Comparison of ENCODE assay signal across 8 cellular contexts in genomic region chr2:62287895-62288589, GRCh38.
DNase-seq lines count a peak whose midpoint lies in the region; ATAC-seq and TF ChIP-seq lines count a peak whose summit lies in the region.

No MANE protein-coding gene starts in this region.

- H3K79me2 ChIP-seq in trophoblast cell (ENCODE audit: control insufficient read depth, insufficient read depth, low read length, poor library complexity): no peaks in the 10 kb centered on the region

- WGBS in trophoblast cell (ENCODE audit: extremely low coverage, insufficient coverage, insufficient read length): no CpG with 5 or more reads among the region's 1 CpG

- no peak overlapping the region for H2BK120ac ChIP-seq in trophoblast cell (ENCODE audit: insufficient read depth, low read length, poor library complexity)

- TF ChIP-seq CTCF in HEK293 (tag by site-specific recombination; IDR thresholded peaks at IDR 0.05): no peak
- no peak for TF ChIP-seq CTCF in colonic mucosa (IDR thresholded peaks at IDR 0.05)

- no peak overlapping the region for H2AK5ac ChIP-seq in trophoblast cell (ENCODE audit: low read length)

- no peaks in the 10 kb centered on the region for H3K27me3 ChIP-seq in colonic mucosa
- H3K27me3 ChIP-seq in trophoblast cell (ENCODE audit: insufficient read depth, low read length): no peaks in the 10 kb centered on the region

- no peak overlapping the region for H3K4me3 ChIP-seq in HEK293 (ENCODE audit: low read depth, low read length)
- no peak overlapping the region for H3K4me3 ChIP-seq in colonic mucosa
- H3K4me3 ChIP-seq in trophoblast cell (ENCODE audit: low read depth, low read length): no peak overlapping the region

- no peak overlapping the region for H3K4me2 ChIP-seq in trophoblast cell (ENCODE audit: low read length)

- no peak overlapping the region for H4K8ac ChIP-seq in trophoblast cell (ENCODE audit: low read depth, low read length)

- H3K9me3 ChIP-seq in HEK293 (ENCODE audit: control insufficient read depth, insufficient read depth, low read depth, low read length) (no peaks in the 10 kb centered on the region), colonic mucosa (no peaks in the 10 kb centered on the region), trophoblast cell (ENCODE audit: insufficient read depth, low read depth, low read length) (peaks cover 2% of the 10 kb centered on the region)

- peak; percentile 90 for DNase-seq in Daoy (ENCODE audit: low read depth)
- peak; percentile 85 for DNase-seq in NCI-H1092 (lab: John Stamatoyannopoulos, UW)
- DNase-seq in SW480 (ENCODE audit: low spot score): peak; percentile 96
- peak; percentile 70 for DNase-seq in colonic mucosa
- DNase-seq in trophoblast cell: peak; percentile 29 to 31
- DNase-seq in dedifferentiated amniotic fluid mesenchymal stem cell (ENCODE audit: extremely low spot score): no peak

- H3K18ac ChIP-seq in trophoblast cell (ENCODE audit: low read length): no peak overlapping the region

- intact Hi-C loops in colonic mucosa (cut with DNase I): no loop called here

- H3K4ac ChIP-seq in trophoblast cell (ENCODE audit: low read depth, low read length): no peak overlapping the region

- H3K27ac ChIP-seq in HEK293 (ENCODE audit: extremely low read depth, low read depth, low read length) (no peak overlapping the region), colonic mucosa (no peak overlapping the region), trophoblast cell (ENCODE audit: low read depth, low read length) (no peak overlapping the region)

- H2BK12ac ChIP-seq in trophoblast cell (ENCODE audit: low read length): no peak overlapping the region

- no peaks in the 10 kb centered on the region for H3K36me3 ChIP-seq in HEK293 (ENCODE audit: control insufficient read depth in 2 of 2, insufficient read depth in 1 of 2, low read length in 2 of 2)
- no peaks in the 10 kb centered on the region for H3K36me3 ChIP-seq in colonic mucosa
- H3K36me3 ChIP-seq in trophoblast cell (ENCODE audit: control insufficient read depth in 1 of 2, insufficient read depth in 2 of 2, low read length in 2 of 2): no peaks in the 10 kb centered on the region

- H3K23ac ChIP-seq in trophoblast cell (ENCODE audit: low read length): no peak overlapping the region

- H4K91ac ChIP-seq in trophoblast cell (ENCODE audit: low read depth, low read length): no peak overlapping the region

- no peak for ATAC-seq in HG02852 (IDR thresholded peaks at IDR 0.05; ENCODE audit: unreplicated experiment)

- H3K14ac ChIP-seq in trophoblast cell (ENCODE audit: low read length): no peak overlapping the region

- no peak overlapping the region for H2AFZ ChIP-seq in trophoblast cell (ENCODE audit: insufficient read depth, low read length, poor library complexity)

- H2BK5ac ChIP-seq in trophoblast cell (ENCODE audit: low read depth, low read length, poor library complexity): no peak overlapping the region

- no peaks in the 10 kb centered on the region for H3K79me1 ChIP-seq in trophoblast cell (ENCODE audit: low read length)

- H3K9ac ChIP-seq in colonic mucosa (ENCODE audit: low read depth in 2 of 2, low read length in 2 of 2) (no peak overlapping the region), trophoblast cell (ENCODE audit: low read length) (no peak overlapping the region)

- peaks cover 7% of the 10 kb centered on the region for H3K4me1 ChIP-seq in HEK293 (ENCODE audit: control insufficient read depth, insufficient read depth, low read length)
- H3K4me1 ChIP-seq in colonic mucosa: peaks cover 2% of the 10 kb centered on the region
- H3K4me1 ChIP-seq in trophoblast cell (ENCODE audit: control insufficient read depth in 1 of 2, insufficient read depth in 2 of 2, low read length in 2 of 2): peaks cover 0 to 2% of the 10 kb centered on the region in 2 experiments

- H4K12ac ChIP-seq in trophoblast cell (ENCODE audit: low read depth, low read length): no peak overlapping the region

- CTCF ChIA-PET in HEK293 (lab: Yijun Ruan, JAX): interaction anchor here (0.7 to 1.2 kb wide), 7 partner anchors 8 to 300 kb away, joined by 3 to 5 read pairs (median 3); no protein-coding TSS in a partner anchor

- POLR2A ChIA-PET in HEK293 (lab: Yijun Ruan, JAX): no interaction called here

TF ChIP-seq in HEK293, 187 proteins besides CTCF, POLR2A, EP300 and RAD21 (continues in another document):
- TF ChIP-seq ZFP69B (tag by site-specific recombination; IDR thresholded peaks at IDR 0.05) (peak; percentile 41; the same call in 1 of the 2 replicates), ZBTB11 (tag by site-specific recombination; conservative IDR thresholded peaks at IDR 0.05; ENCODE audit: low read depth) (no peak), ZNF791 (tag by site-specific recombination; IDR thresholded peaks at IDR 0.05) (no peak), ZBTB21 (tag by site-specific recombination; IDR thresholded peaks at IDR 0.05) (no peak), IKZF3 (tag by site-specific recombination; IDR thresholded peaks at IDR 0.05) (0 out of 2 replicates have a peak, but pooled peaks have one; percentile 25), ZNF600 (tag by site-specific recombination; IDR thresholded peaks at IDR 0.05) (0 out of 2 replicates have a peak, but pooled peaks have one; percentile 25), KLF7 (tag by site-specific recombination; IDR thresholded peaks at IDR 0.05; ENCODE audit: borderline replicate concordance) (no peak), ZNF830 (tag by site-specific recombination; IDR thresholded peaks at IDR 0.05; ENCODE audit: low read depth) (no peak), ZNF112 (tag by site-specific recombination; IDR thresholded peaks at IDR 0.05) (0 out of 2 replicates have a peak, but pooled peaks have one; percentile 33), ZNF26 (tag by site-specific recombination; IDR thresholded peaks at IDR 0.05) (no peak)
- TF ChIP-seq, protein P1, sequence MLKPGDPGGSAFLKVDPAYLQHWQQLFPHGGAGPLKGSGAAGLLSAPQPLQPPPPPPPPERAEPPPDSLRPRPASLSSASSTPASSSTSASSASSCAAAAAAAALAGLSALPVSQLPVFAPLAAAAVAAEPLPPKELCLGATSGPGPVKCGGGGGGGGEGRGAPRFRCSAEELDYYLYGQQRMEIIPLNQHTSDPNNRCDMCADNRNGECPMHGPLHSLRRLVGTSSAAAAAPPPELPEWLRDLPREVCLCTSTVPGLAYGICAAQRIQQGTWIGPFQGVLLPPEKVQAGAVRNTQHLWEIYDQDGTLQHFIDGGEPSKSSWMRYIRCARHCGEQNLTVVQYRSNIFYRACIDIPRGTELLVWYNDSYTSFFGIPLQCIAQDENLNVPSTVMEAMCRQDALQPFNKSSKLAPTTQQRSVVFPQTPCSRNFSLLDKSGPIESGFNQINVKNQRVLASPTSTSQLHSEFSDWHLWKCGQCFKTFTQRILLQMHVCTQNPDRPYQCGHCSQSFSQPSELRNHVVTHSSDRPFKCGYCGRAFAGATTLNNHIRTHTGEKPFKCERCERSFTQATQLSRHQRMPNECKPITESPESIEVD (tag by site-specific recombination; IDR thresholded peaks at IDR 0.05): no peak
- TF ChIP-seq, protein P2, sequence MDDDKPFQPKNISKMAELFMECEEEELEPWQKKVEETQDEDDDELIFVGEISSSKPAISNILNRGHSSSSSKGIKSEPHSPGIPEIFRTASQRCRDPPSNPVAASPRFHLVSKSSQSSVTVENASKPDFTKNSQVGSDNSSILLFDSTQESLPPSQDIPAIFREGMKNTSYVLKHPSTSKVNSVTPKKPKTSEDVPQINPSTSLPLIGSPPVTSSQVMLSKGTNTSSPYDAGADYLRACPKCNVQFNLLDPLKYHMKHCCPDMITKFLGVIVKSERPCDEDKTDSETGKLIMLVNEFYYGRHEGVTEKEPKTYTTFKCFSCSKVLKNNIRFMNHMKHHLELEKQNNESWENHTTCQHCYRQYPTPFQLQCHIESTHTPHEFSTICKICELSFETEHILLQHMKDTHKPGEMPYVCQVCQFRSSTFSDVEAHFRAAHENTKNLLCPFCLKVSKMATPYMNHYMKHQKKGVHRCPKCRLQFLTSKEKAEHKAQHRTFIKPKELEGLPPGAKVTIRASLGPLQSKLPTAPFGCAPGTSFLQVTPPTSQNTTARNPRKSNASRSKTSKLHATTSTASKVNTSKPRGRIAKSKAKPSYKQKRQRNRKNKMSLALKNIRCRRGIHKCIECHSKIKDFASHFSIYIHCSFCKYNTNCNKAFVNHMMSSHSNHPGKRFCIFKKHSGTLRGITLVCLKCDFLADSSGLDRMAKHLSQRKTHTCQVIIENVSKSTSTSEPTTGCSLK (tag by site-specific recombination; IDR thresholded peaks at IDR 0.05): no peak
